ENCODE assay signal across 8 cellular contexts in the genomic region with DNA sequence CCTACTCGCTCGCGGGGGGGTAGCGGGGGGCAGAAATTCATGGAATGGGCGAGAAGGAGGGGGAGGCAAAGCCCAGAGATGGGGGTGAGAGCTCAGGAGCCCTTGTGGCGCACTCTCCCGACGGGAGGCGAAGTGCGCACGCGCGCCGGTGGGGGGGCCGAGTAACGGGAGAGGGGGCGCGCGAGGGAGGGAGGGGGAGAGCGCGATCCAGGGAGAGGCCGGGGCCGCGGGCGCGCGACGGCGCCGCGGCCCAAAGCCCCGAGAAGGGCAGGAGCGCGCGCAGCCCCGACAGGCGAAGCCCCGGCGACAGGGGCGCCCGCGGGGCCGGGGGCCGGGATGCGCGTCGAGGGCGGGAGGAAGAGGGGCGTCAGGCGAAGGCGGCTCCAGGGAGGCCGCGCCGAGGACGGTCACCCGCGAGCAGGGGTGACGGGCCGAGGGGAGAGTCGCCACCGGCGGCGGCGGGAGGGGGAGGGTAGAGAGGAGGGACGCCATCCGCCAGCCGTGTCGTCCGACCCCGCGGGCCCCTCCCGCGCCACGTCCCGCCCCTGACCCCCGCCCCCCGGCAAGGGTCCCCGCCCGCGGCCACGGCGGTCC. TPM values are rescaled to one million over a fixed set of nuclear protein-coding genes. Genes with fewer than 3 reads are reported as not detected.
DNase-seq lines count a peak whose midpoint lies in the region; ATAC-seq and TF ChIP-seq lines count a peak whose summit lies in the region.

No MANE protein-coding gene starts in this region.

- ATAC-seq in GM21390 (IDR thresholded peaks at IDR 0.05; ENCODE audit: unreplicated experiment), result peak; percentile 34
- ATAC-seq in omental fat pad (ENCODE audit: low FRiP score), result peak; percentile 50
- ATAC-seq in thoracic aorta (ENCODE audit: insufficient number of reproducible peaks, low FRiP score, low read depth), result peak; percentile 62

- H3K4me1 ChIP-seq in SJSA1 (replicated peaks) (peaks cover 9% of the 10 kb centered on the region; the same call in 1 of the 2 replicates), thoracic aorta (ENCODE audit: control insufficient read depth in 1 of 2, low read depth in 2 of 2) (peaks cover 17 to 36% of the 10 kb centered on the region in 2 donors)

- no peaks in the 10 kb centered on the region for H3K27me3 ChIP-seq in SJSA1 (replicated peaks)
- H3K27me3 ChIP-seq in thoracic aorta (replicated peaks; ENCODE audit: insufficient read depth), result no peaks in the 10 kb centered on the region

- H3K4me3 ChIP-seq in SJSA1, result peak overlapping the region; percentile 80
- H3K4me3 ChIP-seq in thoracic aorta, result peak overlapping the region; percentile 72

- H3K9me3 ChIP-seq in SJSA1 (replicated peaks) (no peaks in the 10 kb centered on the region), thoracic aorta (no peaks in the 10 kb centered on the region)

- TF ChIP-seq CTCF in omental fat pad (IDR thresholded peaks at IDR 0.05), result no peak
- no peak for TF ChIP-seq CTCF in thoracic aorta (IDR thresholded peaks at IDR 0.05)

- H3K36me3 ChIP-seq in SJSA1 (peaks cover 3% of the 10 kb centered on the region; the same call in 1 of the 2 replicates), thoracic aorta (no peaks in the 10 kb centered on the region)

- H3K27ac ChIP-seq in SJSA1 (peak overlapping the region; percentile 78), thoracic aorta (peak overlapping the region; percentile 75 to 89)

- DNase-seq in D341Med (ENCODE audit: low spot score) (peak; percentile 89), HuH-7 (ENCODE audit: low spot score) (peak; percentile 73), SJSA1 (ENCODE audit: low read depth in 1 of 2, low spot score in 2 of 2) (peak; percentile 50 to 71), globus pallidus (ENCODE audit: low spot score) (peak; percentile 76), omental fat pad (ENCODE audit: low spot score) (peak; percentile 34), thoracic aorta (ENCODE audit: low spot score) (peak; percentile 7)
- DNase-seq in activated naive CD4-positive, alpha-beta T cell treated with anti-CD3 and anti-CD28 coated beads, Interleukin-2, amount 50 U/mL, for 16 hours, result peak; percentile 72

RNA-seq across cellular contexts. Expression of a gene that starts 0.4 kb away (rescaled TPM):
- total RNA-seq in SJSA1 (2014; rRNA removed; shearing (Covaris generic)), result 20.3 and 26.0 TPM in 2 replicates
- total RNA-seq in omental fat pad, result 10 to 100 TPM; 48.8 to 66.7 (median 56.0) TPM
- 100 to 1,000 TPM in 1 of 2 donors, 10 to 100 TPM in 1; 57.0 to 113 TPM for total RNA-seq in thoracic aorta

RNA-seq across cellular contexts. Expression of a gene that starts 46.9 kb away (rescaled TPM):
- not detected in 2 replicates for total RNA-seq in SJSA1 (2014; rRNA removed; shearing (Covaris generic))
- not detected for total RNA-seq in omental fat pad
- total RNA-seq in thoracic aorta, result not detected

Comparison
In these comparisons a context has a peak if more than half of its experiments do, and no peak if none do; other contexts are left out.
1. Peak in every context shown above with its lines: DNase-seq, ATAC-seq, H3K4me3 ChIP-seq and H3K27ac ChIP-seq.
2. DNase-seq: peak in every context shown above with its lines; median percentile 89 in D341Med; 76 in globus pallidus; 73 in HuH-7; 72 in activated naive CD4-positive, alpha-beta T cell treated with anti-CD3 and anti-CD28 coated beads, Interleukin-2, amount 50 U/mL, for 16 hours; 60 in SJSA1; 34 in omental fat pad; 7 in thoracic aorta.